14 cellular contexts compared by ENCODE assay signal in genomic region chr3:38606561-38606960, GRCh38. TPM values are rescaled to one million over a fixed set of nuclear protein-coding genes. Genes with fewer than 3 reads are reported as not detected.
DNase-seq lines count a peak whose midpoint lies in the region; ATAC-seq and TF ChIP-seq lines count a peak whose summit lies in the region.
"Had no signal": no experiment of that assay in that cellular context is flagged by ENCODE, and none has a peak within 500 bp of the region (broad histone marks: within the 10 kb centered on the region; RNA-seq: fewer than 3 reads in every experiment).

No MANE protein-coding gene starts in this region.

- no peaks in the 10 kb centered on the region for H3K79me1 ChIP-seq in neuronal stem cell (ENCODE audit: low read depth, low read length)

- peak overlapping the region; percentile 32 for H3K18ac ChIP-seq in neuronal stem cell (ENCODE audit: low read length)

- H3K27ac ChIP-seq in right cardiac atrium (ENCODE audit: low read length): no peak overlapping the region
- H3K27ac ChIP-seq in neuronal stem cell (replicated peaks; ENCODE audit: low read length): no peak overlapping the region
- no peak overlapping the region for H3K27ac ChIP-seq in spleen
- no peak overlapping the region for H3K27ac ChIP-seq in Karpas-422 (ENCODE audit: low read length)

- no peaks in the 10 kb centered on the region for H3K9me2 ChIP-seq in Karpas-422 (replicated peaks; ENCODE audit: insufficient read depth, low read length)

- no peak for ATAC-seq in right cardiac atrium

- no peak overlapping the region for H3K4ac ChIP-seq in neuronal stem cell (ENCODE audit: low read length)

- H4K8ac ChIP-seq in neuronal stem cell (ENCODE audit: low read depth, low read length): no peak overlapping the region

- no peak overlapping the region for H2BK12ac ChIP-seq in neuronal stem cell (ENCODE audit: low read length)

- no peak overlapping the region for H2BK5ac ChIP-seq in neuronal stem cell (ENCODE audit: low read length)

- H3K4me1 Mint-ChIP-seq in chondrocyte (ENCODE audit: low read depth): no peaks in the 10 kb centered on the region
- peaks cover 2% of the 10 kb centered on the region for H3K4me1 Mint-ChIP-seq in activated CD4-positive, alpha-beta memory T cell treated with anti-CD3 and anti-CD28 coated beads, Interleukin-2, amount 10 ng/mL, durations not matched to agents 7 days and 5 days

- no peak overlapping the region for H4K91ac ChIP-seq in neuronal stem cell (ENCODE audit: low read depth, low read length, poor library complexity)

- H3K9ac ChIP-seq in neuronal stem cell (ENCODE audit: low read depth, low read length, poor library complexity) (no peak overlapping the region), Karpas-422 (ENCODE audit: low read length) (no peak overlapping the region)

- H3K9me3 ChIP-seq in right cardiac atrium (ENCODE audit: control insufficient read depth, low read length) (no peaks in the 10 kb centered on the region), neuronal stem cell (replicated peaks in 1 of 2; ENCODE audit: control insufficient read depth in 2 of 2, insufficient read depth in 1 of 2, low read depth in 1 of 2, low read length in 2 of 2) (no peaks in the 10 kb centered on the region), spleen (no peaks in the 10 kb centered on the region), Karpas-422 (ENCODE audit: low read length) (no peaks in the 10 kb centered on the region)
- H3K9me3 ChIP-seq: BE2C had no signal

- TF ChIP-seq POLR2A in spleen (IDR thresholded peaks at IDR 0.05): no peak

- peaks cover 2% of the 10 kb centered on the region for H3K27me3 Mint-ChIP-seq in chondrocyte (ENCODE audit: low read depth)
- no peaks in the 10 kb centered on the region for H3K27me3 Mint-ChIP-seq in activated CD4-positive, alpha-beta memory T cell treated with anti-CD3 and anti-CD28 coated beads, Interleukin-2, amount 10 ng/mL, durations not matched to agents 7 days and 5 days

- no peaks in the 10 kb centered on the region for H3K27me3 ChIP-seq in right cardiac atrium (ENCODE audit: control insufficient read depth, insufficient read depth)
- H3K27me3 ChIP-seq in neuronal stem cell (ENCODE audit: control insufficient read depth in 3 of 3, insufficient read depth in 3 of 3, low read depth in 1 of 3, low read length in 3 of 3): peaks cover 0 to 7% (median 0%) of the 10 kb centered on the region in 3 experiments
- H3K27me3 ChIP-seq in spleen (replicated peaks in 1 of 7): no peaks in the 10 kb centered on the region
- H3K27me3 ChIP-seq in Karpas-422 (ENCODE audit: low read length): no peaks in the 10 kb centered on the region
- H3K27me3 ChIP-seq: BE2C had no signal

- no peak overlapping the region for H3K14ac ChIP-seq in neuronal stem cell (ENCODE audit: low read length)

- H3K4me1 ChIP-seq in right cardiac atrium (ENCODE audit: control insufficient read depth, insufficient read depth, low read length) (no peaks in the 10 kb centered on the region), neuronal stem cell (ENCODE audit: control insufficient read depth in 2 of 2, insufficient read depth in 1 of 2, low read depth in 1 of 2, low read length in 2 of 2) (peaks cover 4% of the 10 kb centered on the region in 2 donors), spleen (no peaks in the 10 kb centered on the region), Karpas-422 (ENCODE audit: low read length) (peaks cover 8% of the 10 kb centered on the region; the same call in 1 of the 2 replicates)

- H3K4me3 ChIP-seq in right cardiac atrium (ENCODE audit: low read length) (no peak overlapping the region), neuronal stem cell (ENCODE audit: low read length in 2 of 2) (no peak overlapping the region), spleen (no peak overlapping the region), Karpas-422 (ENCODE audit: low read length) (no peak overlapping the region)

- H3K27ac Mint-ChIP-seq in chondrocyte (ENCODE audit: unreplicated experiment): no peak overlapping the region
- no peak overlapping the region for H3K27ac Mint-ChIP-seq in activated CD4-positive, alpha-beta memory T cell treated with anti-CD3 and anti-CD28 coated beads, Interleukin-2, amount 10 ng/mL, durations not matched to agents 7 days and 5 days

- no peaks in the 10 kb centered on the region for H3K9me3 Mint-ChIP-seq in chondrocyte (ENCODE audit: low read depth)
- no peaks in the 10 kb centered on the region for H3K9me3 Mint-ChIP-seq in activated CD4-positive, alpha-beta memory T cell treated with anti-CD3 and anti-CD28 coated beads, Interleukin-2, amount 10 ng/mL, durations not matched to agents 7 days and 5 days
- H3K9me3 Mint-ChIP-seq: H9 had no signal

- 90% methylated on average over 11 of the region's 11 CpGs for WGBS in right cardiac atrium
- no CpG with 5 or more reads among the region's 11 CpGs for WGBS in neuronal stem cell (ENCODE audit: extremely low coverage in 2 of 2, insufficient read length in 2 of 2, insufficient replicate concordance in 1 of 2), 2 donors
- WGBS in spleen, 5 donors: 87 to 98% (median 95%) methylated on average over 5 to 11 of the region's 11 CpGs

- POLR2A ChIA-PET in activated CD4-positive, alpha-beta memory T cell treated with anti-CD3 and anti-CD28 coated beads, Interleukin-2, amount 10 ng/mL, durations not matched to agents 7 days and 5 days (lab: Charles Lee): interaction anchor here (0.6 kb wide), 1 partner anchor 15 kb away, joined by 3 read pairs; no protein-coding TSS in a partner anchor

- no peak overlapping the region for H2AK5ac ChIP-seq in neuronal stem cell (ENCODE audit: low read depth, low read length)

- peak overlapping the region; percentile 57 for H2AFZ ChIP-seq in neuronal stem cell (ENCODE audit: low read length)
- no peak overlapping the region for H2AFZ ChIP-seq in Karpas-422 (ENCODE audit: low read length)

- CTCF ChIA-PET in activated CD4-positive, alpha-beta memory T cell treated with anti-CD3 and anti-CD28 coated beads, Interleukin-2, amount 10 ng/mL, durations not matched to agents 7 days and 5 days (lab: Charles Lee): no interaction called here

- H3K36me3 ChIP-seq in neuronal stem cell (replicated peaks in 1 of 2; ENCODE audit: control insufficient read depth in 2 of 2, insufficient read depth in 2 of 2, low read length in 2 of 2) (no peaks in the 10 kb centered on the region), spleen (peaks cover 0 to 16% (median 0%) of the 10 kb centered on the region in 6 donors), Karpas-422 (ENCODE audit: insufficient read depth, low read length) (no peaks in the 10 kb centered on the region)
- H3K36me3 ChIP-seq: BE2C had no signal

- H3K4me2 ChIP-seq in neuronal stem cell (ENCODE audit: insufficient read depth, low read length, poor library complexity, severe bottlenecking) (no peak overlapping the region), Karpas-422 (ENCODE audit: low read depth, low read length, poor library complexity, severe bottlenecking) (no peak overlapping the region)

- H2BK120ac ChIP-seq in neuronal stem cell (ENCODE audit: low read depth, low read length): no peak overlapping the region

- H4K20me1 ChIP-seq in Karpas-422 (ENCODE audit: insufficient read depth, low read depth, low read length): no peaks in the 10 kb centered on the region

- H3K23ac ChIP-seq in neuronal stem cell (ENCODE audit: low read depth, low read length, poor library complexity): no peak overlapping the region

- H3K4me3 Mint-ChIP-seq in chondrocyte (ENCODE audit: unreplicated experiment): no peak overlapping the region
- no peak overlapping the region for H3K4me3 Mint-ChIP-seq in activated CD4-positive, alpha-beta memory T cell treated with anti-CD3 and anti-CD28 coated beads, Interleukin-2, amount 10 ng/mL, durations not matched to agents 7 days and 5 days
- H3K4me3 Mint-ChIP-seq: H9 had no signal

- no peak overlapping the region for H2BK15ac ChIP-seq in neuronal stem cell (ENCODE audit: low read length)

- TF ChIP-seq CTCF in chondrocyte (IDR thresholded peaks at IDR 0.05): no peak
- no peak for TF ChIP-seq CTCF in spleen (IDR thresholded peaks at IDR 0.05 in 8 of 11, conservative IDR thresholded peaks at IDR 0.05 in 3 of 11)

- no peaks in the 10 kb centered on the region for H3K79me2 ChIP-seq in Karpas-422 (ENCODE audit: low read length)

- H3K36me3 Mint-ChIP-seq in chondrocyte (ENCODE audit: low read depth): no peaks in the 10 kb centered on the region
- H3K36me3 Mint-ChIP-seq in activated CD4-positive, alpha-beta memory T cell treated with anti-CD3 and anti-CD28 coated beads, Interleukin-2, amount 10 ng/mL, durations not matched to agents 7 days and 5 days (ENCODE audit: low read depth): no peaks in the 10 kb centered on the region

- intact Hi-C loops in cardiac septum (cut with DNase I): no loop called here
- intact Hi-C loops in right cardiac atrium (cut with DNase I): no loop called here
- intact Hi-C loops in spleen (cut with DNase I; ENCODE audit: low total_unique reads): no loop called here

- peak; percentile 53 for DNase-seq in cardiac septum (ENCODE audit: low spot score)
- DNase-seq in right cardiac atrium: no peak
- peak; percentile 76 for DNase-seq in chondrocyte (ENCODE audit: low spot score)
- DNase-seq in neuronal stem cell (ENCODE audit: low spot score): no peak
- peak; percentile 43 for DNase-seq in spleen
- DNase-seq in activated CD4-positive, alpha-beta T cell treated with anti-CD3 and anti-CD28 coated beads, Interleukin-2, amount 50 U/mL, for 1 hour: no peak
- DNase-seq in Karpas-422: no peak
- DNase-seq in activated CD4-positive, alpha-beta memory T cell treated with anti-CD3 and anti-CD28 coated beads, Interleukin-2, amount 10 ng/mL, durations not matched to agents 7 days and 5 days: no peak
- DNase-seq: BE2C, DMS53, GF-D8, GOT3, H9 had no signal

RNA-seq across cellular contexts. Expression of gene SCN5A, which starts 42.9 kb away (rescaled TPM):
- 166 TPM for total RNA-seq in cardiac septum
- total RNA-seq in right cardiac atrium: 100 to 1,000 TPM; 131 to 202 (median 142) TPM
- 69.0 TPM for polyA plus RNA-seq in right cardiac atrium
- total RNA-seq in chondrocyte: 0.21 to 0.25 TPM (median 0.24 TPM) in 3 replicates
- polyA plus RNA-seq in neuronal stem cell (2013, experiment 1 of 2): 1.3 TPM
- polyA plus RNA-seq in neuronal stem cell (2013, experiment 2 of 2): 1.5 TPM
- 1 to 10 TPM in 1 of 7 donors, under 1 TPM in 3, not detected in 3; 0.17 to 1.2 (median 0.48) TPM for total RNA-seq in spleen
- polyA plus RNA-seq in spleen: under 1 TPM; 0.02 to 0.06 (median 0.02) TPM
- not detected in 2 replicates for total RNA-seq in Karpas-422 (2014; rRNA removed; shearing (Covaris generic); ENCODE audit: low replicate concordance)
- total RNA-seq in activated CD4-positive, alpha-beta memory T cell treated with anti-CD3 and anti-CD28 coated beads, Interleukin-2, amount 10 ng/mL, durations not matched to agents 7 days and 5 days: under 1 TPM in 1 of 2 experiments, not detected in 1; 0.10 TPM
- total RNA-seq: HT-29 had no signal

Comparison
In these comparisons a context has a peak if more than half of its experiments do, and no peak if none do; other contexts are left out.
1. DNase-seq: peak in cardiac septum (single experiment), chondrocyte (single experiment) and spleen (single experiment); none in right cardiac atrium (0 of 3), neuronal stem cell (single experiment), activated CD4-positive, alpha-beta T cell treated with anti-CD3 and anti-CD28 coated beads, Interleukin-2, amount 50 U/mL, for 1 hour (single experiment), Karpas-422 (single experiment) and activated CD4-positive, alpha-beta memory T cell treated with anti-CD3 and anti-CD28 coated beads, Interleukin-2, amount 10 ng/mL, durations not matched to agents 7 days and 5 days (single experiment).
2. RNA of gene SCN5A, which starts 42.9 kb away (total RNA-seq): 166 TPM in cardiac septum (single experiment) and 131 to 202 TPM in right cardiac atrium; 0.10 TPM in activated CD4-positive, alpha-beta memory T cell treated with anti-CD3 and anti-CD28 coated beads, Interleukin-2, amount 10 ng/mL, durations not matched to agents 7 days and 5 days, 0.21 to 0.25 TPM in chondrocyte, 0.17 to 1.2 TPM in spleen and not detected in Karpas-422; every median in the first group is over 10 times any median in the second.